Comparison of ENCODE assay signal across 8 cellular contexts in the genomic region with DNA sequence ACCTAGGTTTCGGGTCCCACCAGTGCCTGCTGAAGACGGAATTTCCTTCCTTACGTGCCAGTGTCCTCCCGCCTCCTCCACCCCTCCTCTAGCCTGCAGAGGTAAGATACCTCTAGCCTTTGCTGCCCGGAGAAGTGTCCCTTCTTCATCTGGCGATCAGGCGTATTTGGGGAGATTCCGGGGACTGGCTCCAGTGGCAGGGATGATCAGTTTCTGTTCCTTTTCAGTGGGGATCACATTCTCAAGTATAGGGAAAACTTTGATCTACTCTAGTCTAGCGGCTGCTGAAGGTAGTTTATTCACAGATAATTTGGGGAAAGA. TPM values are rescaled to one million over a fixed set of nuclear protein-coding genes. Genes with fewer than 3 reads are reported as not detected.
DNase-seq lines count a peak whose midpoint lies in the region; ATAC-seq and TF ChIP-seq lines count a peak whose summit lies in the region.

No MANE protein-coding gene starts in this region.

- POLR2A ChIA-PET in HCT116 (lab: Charles Lee): no interaction called here

- CTCF ChIA-PET in HCT116 (lab: Charles Lee): no interaction called here

- H3K27me3 ChIP-seq in HCT116 (ENCODE audit: insufficient read depth, low read length) (no peaks in the 10 kb centered on the region), SJCRH30 (no peaks in the 10 kb centered on the region), neuronal stem cell (ENCODE audit: control insufficient read depth in 3 of 3, insufficient read depth in 3 of 3, low read depth in 1 of 3, low read length in 3 of 3) (no peaks in the 10 kb centered on the region)

- no peaks in the 10 kb centered on the region; the same call in 1 of the 2 replicates for H4K20me1 ChIP-seq in HCT116 (ENCODE audit: insufficient read depth)

- peak overlapping the region; percentile 56 for H2BK15ac ChIP-seq in neuronal stem cell (ENCODE audit: low read length)

- H3K9me2 ChIP-seq in HCT116 (ENCODE audit: insufficient read depth): no peaks in the 10 kb centered on the region

- peak overlapping the region; percentile 94 for H2BK5ac ChIP-seq in neuronal stem cell (ENCODE audit: low read length)

- H2AK5ac ChIP-seq in neuronal stem cell (ENCODE audit: low read depth, low read length): peak overlapping the region; percentile 76

- H3K27ac ChIP-seq in HCT116 (ENCODE audit: low read depth, low read length): peak overlapping the region; percentile 79
- peak overlapping the region; percentile 76 for H3K27ac ChIP-seq in SJCRH30
- H3K27ac ChIP-seq in neuronal stem cell (replicated peaks; ENCODE audit: low read length): peak overlapping the region; percentile 88

- H3K4me1 ChIP-seq in HCT116 (ENCODE audit: control insufficient read depth in 1 of 2, insufficient read depth in 2 of 2, low read length in 2 of 2): peaks cover 8 to 20% of the 10 kb centered on the region in 2 experiments; a peak in 3 of 4 replicates
- H3K4me1 ChIP-seq in SJCRH30: peaks cover 3% of the 10 kb centered on the region
- peaks cover 1 to 2% of the 10 kb centered on the region in 2 donors for H3K4me1 ChIP-seq in neuronal stem cell (ENCODE audit: control insufficient read depth in 2 of 2, insufficient read depth in 1 of 2, low read depth in 1 of 2, low read length in 2 of 2)

- peaks cover 4% of the 10 kb centered on the region for H3K79me1 ChIP-seq in neuronal stem cell (ENCODE audit: low read depth, low read length)

- TF ChIP-seq CTCF in HCT116 (IDR thresholded peaks at IDR 0.05 in 2 of 3, conservative IDR thresholded peaks at IDR 0.05 in 1 of 3; ENCODE audit: borderline replicate concordance in 1 of 3, insufficient read depth in 1 of 3, low read depth in 2 of 3, low read length in 2 of 3): 0 out of 6 replicates have a peak, but pooled peaks of 1 of the 3 experiments have one; percentile 10
- no peak for TF ChIP-seq CTCF in epithelial cell of proximal tubule (conservative IDR thresholded peaks at IDR 0.05; ENCODE audit: low read depth, low read length)

- peaks cover 45% of the 10 kb centered on the region for H3K79me2 ChIP-seq in HCT116 (ENCODE audit: insufficient read depth, low read length)

- peak overlapping the region; percentile 98 for H3K23ac ChIP-seq in neuronal stem cell (ENCODE audit: low read depth, low read length, poor library complexity)

- intact Hi-C loops in HCT116 (cut with micrococcal nuclease): loop anchor here (2.0 to 10.0 kb wide), 2 partner anchors 72 to 250 kb away; a partner anchor contains a TSS

- H2BK12ac ChIP-seq in neuronal stem cell (ENCODE audit: low read length): no peak overlapping the region

- no peak for TF ChIP-seq POLR2A in HCT116 (IDR thresholded peaks at IDR 0.05; ENCODE audit: borderline replicate concordance, extremely low read depth, insufficient read depth, insufficient read length)

- H2AFZ ChIP-seq in HCT116 (ENCODE audit: low read depth, low read length, poor library complexity, severe bottlenecking) (no peak overlapping the region), neuronal stem cell (ENCODE audit: low read length) (peak overlapping the region; percentile 92)

- H3K9me3 ChIP-seq in HCT116 (ENCODE audit: control insufficient read depth in 1 of 2, insufficient read depth in 1 of 2, low read depth in 1 of 2, low read length in 2 of 2): no peaks in the 10 kb centered on the region
- H3K9me3 ChIP-seq in SJCRH30 (replicated peaks): no peaks in the 10 kb centered on the region
- no peaks in the 10 kb centered on the region for H3K9me3 ChIP-seq in neuronal stem cell (replicated peaks in 1 of 2; ENCODE audit: control insufficient read depth in 2 of 2, insufficient read depth in 1 of 2, low read depth in 1 of 2, low read length in 2 of 2)

- WGBS in neuronal stem cell (ENCODE audit: extremely low coverage in 2 of 2, insufficient read length in 2 of 2, insufficient replicate concordance in 1 of 2), 2 donors: no CpG with 5 or more reads among the region's 9 CpGs

- DNase-seq in CD1c-positive myeloid dendritic cell (ENCODE audit: extremely low spot score): peak; percentile 67
- DNase-seq in HCT116 (ENCODE audit: low read depth, low spot score): no peak
- DNase-seq in SJCRH30: peak in 1 of 2 experiments; percentile 47
- no peak for DNase-seq in epithelial cell of proximal tubule (ENCODE audit: low read depth)
- DNase-seq in neuronal stem cell (ENCODE audit: low spot score): no peak
- no peak for DNase-seq in GF-D8 (lab: John Stamatoyannopoulos, UW)

- H3K4ac ChIP-seq in neuronal stem cell (ENCODE audit: low read length): no peak overlapping the region

- RAD21 ChIA-PET in HCT116 (lab: Charles Lee; ENCODE audit: low non-redundant PET in 1 of 2, low total read pairs in 2 of 2, uncharacterized antibody in 2 of 2, unreplicated experiment in 2 of 2): no interaction called here

- no peak overlapping the region for H2BK120ac ChIP-seq in neuronal stem cell (ENCODE audit: low read depth, low read length)

- BruUV-seq in HCT116 (replicated peaks; lab: Mats Ljungman, UMichigan): no TSS peak

- ATAC-seq in HCT116: peak; percentile 39
- no peak for ATAC-seq in HG02588 (IDR thresholded peaks at IDR 0.05; ENCODE audit: unreplicated experiment)
- ATAC-seq in HG03097 (IDR thresholded peaks at IDR 0.05; ENCODE audit: low FRiP score, unreplicated experiment): no peak

- peak overlapping the region; percentile 44 for H3K18ac ChIP-seq in neuronal stem cell (ENCODE audit: low read length)

- H3K14ac ChIP-seq in neuronal stem cell (ENCODE audit: low read length): no peak overlapping the region

- peak overlapping the region; percentile 87 for H3K9ac ChIP-seq in HCT116 (ENCODE audit: low read length)
- H3K9ac ChIP-seq in neuronal stem cell (ENCODE audit: low read depth, low read length, poor library complexity): peak overlapping the region; percentile 96

- TF ChIP-seq RAD21 in HCT116 (IDR thresholded peaks at IDR 0.05; ENCODE audit: low read depth): no peak

- H3K4me3 ChIP-seq in HCT116 (replicated peaks in 1 of 2; ENCODE audit: low read depth in 1 of 2, low read length in 2 of 2): peak overlapping the region; percentile 53 to 89
- peak overlapping the region; percentile 89 for H3K4me3 ChIP-seq in SJCRH30
- peak overlapping the region; percentile 94 for H3K4me3 ChIP-seq in epithelial cell of proximal tubule (ENCODE audit: low read depth, low read length)
- peak overlapping the region; percentile 54 to 97 for H3K4me3 ChIP-seq in neuronal stem cell (ENCODE audit: low read length in 2 of 2)

- H3K36me3 ChIP-seq in HCT116 (ENCODE audit: control insufficient read depth in 1 of 2, insufficient read depth in 2 of 2, low read length in 2 of 2) (no peaks in the 10 kb centered on the region), SJCRH30 (no peaks in the 10 kb centered on the region), neuronal stem cell (replicated peaks in 1 of 2; ENCODE audit: control insufficient read depth in 2 of 2, insufficient read depth in 2 of 2, low read length in 2 of 2) (no peaks in the 10 kb centered on the region)

- no peak overlapping the region for H4K8ac ChIP-seq in neuronal stem cell (ENCODE audit: low read depth, low read length)

- H3K4me2 ChIP-seq in HCT116 (ENCODE audit: low read length) (peak overlapping the region; percentile 78), neuronal stem cell (ENCODE audit: insufficient read depth, low read length, poor library complexity, severe bottlenecking) (peak overlapping the region; percentile 58)

- no peak overlapping the region for H4K91ac ChIP-seq in neuronal stem cell (ENCODE audit: low read depth, low read length, poor library complexity)

TF ChIP-seq in HCT116, 20 proteins besides CTCF, POLR2A, EP300 and RAD21 (continues in another document):
- no peak for TF ChIP-seq ZFX (IDR thresholded peaks at IDR 0.05)
- TF ChIP-seq EGR1 (IDR thresholded peaks at IDR 0.05; ENCODE audit: low read depth): no peak
- TF ChIP-seq SP1 (IDR thresholded peaks at IDR 0.05; ENCODE audit: low read depth): no peak
- TF ChIP-seq POLR2AphosphoS5 (IDR thresholded peaks at IDR 0.05; ENCODE audit: low read depth, low read length): no peak
- TF ChIP-seq, protein P1, sequence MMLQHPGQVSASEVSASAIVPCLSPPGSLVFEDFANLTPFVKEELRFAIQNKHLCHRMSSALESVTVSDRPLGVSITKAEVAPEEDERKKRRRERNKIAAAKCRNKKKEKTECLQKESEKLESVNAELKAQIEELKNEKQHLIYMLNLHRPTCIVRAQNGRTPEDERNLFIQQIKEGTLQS (IDR thresholded peaks at IDR 0.05): no peak
- TF ChIP-seq FOSL1 (IDR thresholded peaks at IDR 0.05; ENCODE audit: low read depth): no peak
- TF ChIP-seq TCF7L2 (IDR thresholded peaks at IDR 0.05; ENCODE audit: borderline replicate concordance, extremely low read depth, insufficient read depth, insufficient read length): no peak
- TF ChIP-seq CBX3 (IDR thresholded peaks at IDR 0.05; ENCODE audit: low read depth): no peak
- no peak for TF ChIP-seq YY1 (IDR thresholded peaks at IDR 0.05; ENCODE audit: extremely low read depth, insufficient replicate concordance, low read depth, low read length)
- TF ChIP-seq EZH2phosphoT487 (IDR thresholded peaks at IDR 0.05; ENCODE audit: borderline replicate concordance): no peak
- TF ChIP-seq ZNF274 (IDR thresholded peaks at IDR 0.05; ENCODE audit: low read depth, low read length): no peak
- TF ChIP-seq CEBPB (IDR thresholded peaks at IDR 0.05; ENCODE audit: low read depth): no peak
- TF ChIP-seq, protein P2, sequence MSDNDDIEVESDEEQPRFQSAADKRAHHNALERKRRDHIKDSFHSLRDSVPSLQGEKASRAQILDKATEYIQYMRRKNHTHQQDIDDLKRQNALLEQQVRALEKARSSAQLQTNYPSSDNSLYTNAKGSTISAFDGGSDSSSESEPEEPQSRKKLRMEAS (IDR thresholded peaks at IDR 0.05): no peak
- no peak; the same call in 1 of the 2 replicates for TF ChIP-seq SIN3A (IDR thresholded peaks at IDR 0.05; ENCODE audit: low read depth)
- TF ChIP-seq JUND (IDR thresholded peaks at IDR 0.05): no peak

RNA-seq across cellular contexts. Expression of a gene that starts 0.7 kb away (rescaled TPM):
- total RNA-seq in HCT116 (2021; ENCODE audit: unreplicated experiment) (27.6 TPM), epithelial cell of proximal tubule (15.8 and 26.4 TPM in 2 replicates)
- polyA plus RNA-seq in HCT116 (2012): 8.1 and 8.4 TPM in 2 replicates
- total RNA-seq in SJCRH30 (2014; rRNA removed; shearing (Covaris generic)): 31.8 and 46.6 TPM in 2 replicates
- polyA plus RNA-seq in neuronal stem cell (2013, experiment 1 of 2): 11.1 TPM
- 10.3 TPM for polyA plus RNA-seq in neuronal stem cell (2013, experiment 2 of 2)
